Comparison of ENCODE assay signal across 1 cellular context in genomic region chr14:36176524-36176923, GRCh38.
TF ChIP-seq lines count a peak whose summit lies in the region.

Gene PTCSC3 (minus strand): TSS chr14:36176722.

TF ChIP-seq in HepG2, 621 proteins besides CTCF, POLR2A, EP300 and RAD21 (continued from another document):
- TF ChIP-seq HMGA1 (CRISPR knock-in tag; conservative IDR thresholded peaks at IDR 0.05) (no peak), CEBPB (IDR thresholded peaks at IDR 0.05; ENCODE audit: borderline replicate concordance, low read depth, low read length) (peak; percentile 41; the same call in 1 of the 2 replicates), MAFK (conservative IDR thresholded peaks at IDR 0.05 in 1 of 2, IDR thresholded peaks at IDR 0.05 in 1 of 2; ENCODE audit: low read length in 2 of 2) (peak; percentile 7 to 23; a peak in 1 of 4 replicates)
